Comparison of ENCODE assay signal across 11 cellular contexts in the genomic region with DNA sequence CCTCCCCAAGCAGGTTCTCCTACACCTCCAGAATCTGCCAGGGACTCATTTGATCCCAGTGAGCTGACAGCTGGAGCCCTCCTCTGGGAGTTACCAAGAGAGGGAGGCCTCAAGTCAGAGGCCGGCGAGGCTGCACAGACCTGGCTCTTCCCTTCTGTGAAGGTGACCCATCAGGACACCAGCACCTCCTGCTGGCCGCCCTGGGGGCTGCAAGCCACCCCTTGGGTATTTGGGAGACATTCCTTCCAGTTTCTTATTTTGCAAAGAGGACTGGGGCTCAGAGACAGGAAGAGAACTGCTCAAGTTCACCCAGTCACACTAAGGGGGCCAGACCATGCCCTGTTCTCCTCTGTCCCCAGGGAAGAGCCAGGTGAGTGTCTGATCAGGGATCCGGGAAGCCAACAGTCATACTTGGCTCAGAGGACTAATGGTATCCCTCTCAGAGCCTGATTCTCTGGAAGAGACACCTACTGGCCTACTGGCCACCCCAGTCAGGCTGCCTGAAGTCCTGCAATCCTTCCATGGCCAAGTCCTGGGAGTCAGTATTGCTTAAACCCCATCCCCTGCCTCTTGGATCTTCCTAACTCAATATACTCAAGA. TPM values are rescaled to one million over a fixed set of nuclear protein-coding genes. Genes with fewer than 3 reads are reported as not detected.
DNase-seq lines count a peak whose midpoint lies in the region; FAIRE-seq and TF ChIP-seq lines count a peak whose summit lies in the region.
"Had no signal": no experiment of that assay in that cellular context is flagged by ENCODE, and none has a peak within 500 bp of the region (broad histone marks: within the 10 kb centered on the region; RNA-seq: fewer than 3 reads in every experiment).

No MANE protein-coding gene starts in this region.

- H3K4me1 ChIP-seq in endothelial cell of umbilical vein (ENCODE audit: control insufficient read depth, extremely low read depth, insufficient read depth, low read length) (peaks cover 12% of the 10 kb centered on the region), spleen (peaks cover 0 to 25% (median 20%) of the 10 kb centered on the region in 6 donors)

- FAIRE-seq in endothelial cell of umbilical vein (lab: Jason Lieb, UNC) = no peak
- no peak for FAIRE-seq in HTR-8/SVneo (lab: Jason Lieb, UNC)

- CTCF ChIA-PET in endothelial cell of umbilical vein (lab: Charles Lee) = no interaction called here

- TF ChIP-seq POLR2A in endothelial cell of umbilical vein (IDR thresholded peaks at IDR 0.05; ENCODE audit: low read depth, low read length) (no peak), spleen (IDR thresholded peaks at IDR 0.05) (no peak)

- intact Hi-C loops in endothelial cell of umbilical vein (cut with micrococcal nuclease) (loop anchor here (5.0 kb wide), 1 partner anchor 53 kb away; a partner anchor contains a TSS), spleen (cut with DNase I; ENCODE audit: low total_unique reads) (no loop called here)

- H3K4me3 ChIP-seq in endothelial cell of umbilical vein (replicated peaks in 1 of 3; ENCODE audit: insufficient read depth in 1 of 3, low read depth in 1 of 3, low read length in 3 of 3) (no peak overlapping the region), spleen (no peak overlapping the region)
- H3K4me3 ChIP-seq: tibial artery had no signal

- H2AFZ ChIP-seq in endothelial cell of umbilical vein (ENCODE audit: low read depth, low read length) = no peak overlapping the region

- no peaks in the 10 kb centered on the region for H3K9me3 ChIP-seq in endothelial cell of umbilical vein (replicated peaks; ENCODE audit: control insufficient read depth, insufficient read depth, low read length)
- H3K9me3 ChIP-seq in spleen = no peaks in the 10 kb centered on the region
- H3K9me3 ChIP-seq: neutrophil, tibial artery had no signal

- H3K27ac ChIP-seq in endothelial cell of umbilical vein (ENCODE audit: insufficient read depth, low read depth, low read length) = no peak overlapping the region
- H3K27ac ChIP-seq in spleen = no peak overlapping the region
- H3K27ac ChIP-seq: neutrophil, tibial artery had no signal

- H4K20me1 ChIP-seq in endothelial cell of umbilical vein (replicated peaks; ENCODE audit: control insufficient read depth, extremely low read depth, insufficient read depth, low read length) = no peaks in the 10 kb centered on the region

- POLR2A ChIA-PET in endothelial cell of umbilical vein (lab: Charles Lee) = no interaction called here

- no peaks in the 10 kb centered on the region for H3K79me2 ChIP-seq in endothelial cell of umbilical vein (ENCODE audit: control insufficient read depth, insufficient read depth, low read length)

- H3K36me3 ChIP-seq in endothelial cell of umbilical vein (ENCODE audit: control insufficient read depth in 2 of 2, extremely low read depth in 1 of 2, insufficient read depth in 2 of 2, low read length in 2 of 2) (no peaks in the 10 kb centered on the region), spleen (no peaks in the 10 kb centered on the region)
- H3K36me3 ChIP-seq: neutrophil, tibial artery had no signal

- TF ChIP-seq CTCF in endothelial cell of umbilical vein (IDR thresholded peaks at IDR 0.05; ENCODE audit: extremely low read depth in 1 of 2, insufficient read depth in 1 of 2, low read depth in 1 of 2, low read length in 2 of 2) (peak; percentile 43 to 55), spleen (IDR thresholded peaks at IDR 0.05 in 8 of 11, conservative IDR thresholded peaks at IDR 0.05 in 3 of 11) (peak; percentile 7 to 77 (median 58))

- H3K27me3 ChIP-seq in endothelial cell of umbilical vein (ENCODE audit: control insufficient read depth in 2 of 2, insufficient read depth in 2 of 2, low read length in 2 of 2) (peaks cover 3 to 6% of the 10 kb centered on the region in 2 experiments), spleen (replicated peaks in 1 of 7) (peaks cover 0 to 22% (median 0%) of the 10 kb centered on the region in 7 donors)

- dilution Hi-C loops in endothelial cell of umbilical vein (cut with MboI; ENCODE audit: extremely low pct_ligation_motif_present, low sequenced_read_pairs) = no loop called here

- WGBS in spleen, 5 donors = 69 to 87% (median 81%) methylated on average over 4 of the region's 4 CpGs

- BruUV-seq in endothelial cell of umbilical vein (replicated peaks; lab: Mats Ljungman, UMichigan) = no TSS peak

- H3K9ac ChIP-seq in endothelial cell of umbilical vein (replicated peaks; ENCODE audit: extremely low read depth, insufficient read depth, low read length) = no peak overlapping the region

- H3K9me1 ChIP-seq in endothelial cell of umbilical vein (replicated peaks; ENCODE audit: control insufficient read depth, extremely low read depth, insufficient read depth, low read length) = no peaks in the 10 kb centered on the region

- DNase-seq in DMS53 (lab: John Stamatoyannopoulos, UW) (peak; percentile 33), DMS53 treated with DMSO at 0.1 percent for 48 hours (lab: John Stamatoyannopoulos, UW; ENCODE audit: unreplicated experiment) (no peak), NOMO-1 (lab: John Stamatoyannopoulos, UW; ENCODE audit: unreplicated experiment in 2 of 2) (peak; percentile 18 to 37), endothelial cell of umbilical vein (ENCODE audit: low read depth, low spot score) (no peak), spleen (peak; percentile 88), NCI-H524 treated with DMSO at 0.1 percent for 48 hours (lab: John Stamatoyannopoulos, UW) (no peak), HTR-8/SVneo (ENCODE audit: insufficient read length, low spot score) (no peak)
- no peak for DNase-seq in NK-92 treated with Interleukin-12 subunit alpha and Interleukin-12 subunit beta, amount 100 ng/mL, for 24 hours (lab: John Stamatoyannopoulos, UW)

- no peak overlapping the region for H3K4me2 ChIP-seq in endothelial cell of umbilical vein (ENCODE audit: insufficient read depth, low read length)

TF ChIP-seq in endothelial cell of umbilical vein, 7 proteins besides CTCF, POLR2A, EP300 and RAD21:
- no peak for TF ChIP-seq POLR2AphosphoS5 (IDR thresholded peaks at IDR 0.05; ENCODE audit: insufficient read depth, low read depth, low read length)
- TF ChIP-seq MYC (IDR thresholded peaks at IDR 0.05; ENCODE audit: low read depth, low read length) = no peak
- TF ChIP-seq, protein P1, sequence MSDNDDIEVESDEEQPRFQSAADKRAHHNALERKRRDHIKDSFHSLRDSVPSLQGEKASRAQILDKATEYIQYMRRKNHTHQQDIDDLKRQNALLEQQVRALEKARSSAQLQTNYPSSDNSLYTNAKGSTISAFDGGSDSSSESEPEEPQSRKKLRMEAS (IDR thresholded peaks at IDR 0.05; ENCODE audit: insufficient read depth, insufficient read length) = no peak
- TF ChIP-seq GATA2 (IDR thresholded peaks at IDR 0.05; ENCODE audit: insufficient read depth, insufficient read length, low read depth, low read length) = no peak
- TF ChIP-seq EZH2 (IDR thresholded peaks at IDR 0.05; ENCODE audit: borderline replicate concordance, low read depth, low read length, severe bottlenecking) = no peak
- TF ChIP-seq FOS (IDR thresholded peaks at IDR 0.05; ENCODE audit: borderline replicate concordance, insufficient read depth, low read length) = no peak
TF ChIP-seq in endothelial cell of umbilical vein: peak in this region for 0.

RNA-seq across cellular contexts. Expression of a gene that starts 40.5 kb away (rescaled TPM):
- not detected in 2 replicates for total RNA-seq in endothelial cell of umbilical vein
- not detected in 2 replicates for polyA plus RNA-seq in endothelial cell of umbilical vein
- polyA plus RNA-seq in endothelial cell of umbilical vein (2011; cell fraction: cytosol; rRNA removed) = not detected in 2 replicates
- polyA plus RNA-seq in endothelial cell of umbilical vein (2011; cell fraction: nucleus; rRNA removed) = 0.18 TPM in 1 of 2 replicates, not detected in the other
- polyA plus RNA-seq in endothelial cell of umbilical vein (2012) = not detected in 2 replicates
- polyA minus RNA-seq in endothelial cell of umbilical vein = not detected in 2 replicates
- not detected for polyA minus RNA-seq in endothelial cell of umbilical vein (2011; cell fraction: cytosol; rRNA and poly(A)+ RNA removed)
- polyA minus RNA-seq in endothelial cell of umbilical vein (2011; cell fraction: nucleus; rRNA and poly(A)+ RNA removed) = not detected in 2 replicates
- 10 to 100 TPM; 13.4 to 32.7 (median 24.1) TPM for total RNA-seq in spleen
- polyA plus RNA-seq in spleen = 10 to 100 TPM; 11.6 to 32.2 (median 15.0) TPM
- total RNA-seq: dermis microvascular lymphatic vessel endothelial cell had no signal

RNA-seq across cellular contexts. Expression of a gene that starts 54.4 kb away (rescaled TPM):
- total RNA-seq in endothelial cell of umbilical vein (not detected in 2 replicates), spleen (1 to 10 TPM in 2 of 7 donors, under 1 TPM in 1, not detected in 4; 0.57 to 1.0 (median 1.0) TPM)
- polyA plus RNA-seq in endothelial cell of umbilical vein (not detected in 2 replicates), spleen (under 1 TPM in 2 of 3 donors, not detected in 1; 0.17 to 0.20 TPM)
- polyA plus RNA-seq in endothelial cell of umbilical vein (2011; cell fraction: cytosol; rRNA removed) = not detected in 2 replicates
- polyA plus RNA-seq in endothelial cell of umbilical vein (2011; cell fraction: nucleus; rRNA removed) = not detected in 2 replicates
- polyA plus RNA-seq in endothelial cell of umbilical vein (2012) = not detected in 2 replicates
- not detected in 2 replicates for polyA minus RNA-seq in endothelial cell of umbilical vein
- 1.3 TPM for polyA minus RNA-seq in endothelial cell of umbilical vein (2011; cell fraction: cytosol; rRNA and poly(A)+ RNA removed)
- not detected in 2 replicates for polyA minus RNA-seq in endothelial cell of umbilical vein (2011; cell fraction: nucleus; rRNA and poly(A)+ RNA removed)
- total RNA-seq: dermis microvascular lymphatic vessel endothelial cell had no signal

Comparison
In these comparisons a context has a peak if more than half of its experiments do, and no peak if none do; other contexts are left out.
1. DNase-seq: peak in DMS53 (single experiment), NOMO-1 (2 of 2) and spleen (single experiment); none in DMS53 treated with DMSO at 0.1 percent for 48 hours (single experiment), endothelial cell of umbilical vein (single experiment), NK-92 treated with Interleukin-12 subunit alpha and Interleukin-12 subunit beta, amount 100 ng/mL, for 24 hours (single experiment), NCI-H524 treated with DMSO at 0.1 percent for 48 hours (single experiment) and HTR-8/SVneo (single experiment).
2. RNA of a gene that starts 40.5 kb away (total RNA-seq): 13.4 to 32.7 TPM in spleen; not detected in endothelial cell of umbilical vein; every median in the first group is over 10 times any median in the second.